Comparison of ENCODE assay signal across 19 cellular contexts in the genomic region with DNA sequence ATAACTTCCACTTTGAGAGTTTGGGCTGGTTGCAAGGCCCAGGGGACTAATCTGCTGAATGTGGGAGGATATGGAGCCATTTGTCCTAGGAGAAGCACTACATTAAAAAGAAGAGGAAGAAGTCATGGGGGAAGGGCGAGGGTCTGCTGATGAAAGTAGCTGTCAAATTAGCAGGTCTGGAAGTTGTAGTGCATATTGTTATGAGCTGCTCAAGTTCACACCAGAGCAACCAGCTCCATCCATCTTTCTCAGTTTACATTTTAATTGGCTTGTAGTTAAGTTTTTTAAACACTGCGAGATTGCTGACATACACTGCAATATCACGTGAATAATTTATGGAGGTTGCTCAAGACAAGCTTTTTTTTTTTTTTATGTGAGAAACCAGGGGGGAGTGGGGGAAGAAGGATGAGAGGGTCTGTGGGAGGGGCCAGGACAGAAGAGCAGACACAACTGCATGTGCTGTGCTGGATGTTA.
DNase-seq lines count a peak whose midpoint lies in the region; ATAC-seq lines count a peak whose summit lies in the region.
"Had no signal": no experiment of that assay in that cellular context is flagged by ENCODE, and none has a peak within 500 bp of the region (broad histone marks: within the 10 kb centered on the region; RNA-seq: fewer than 3 reads in every experiment).

No MANE protein-coding gene starts in this region.

- H3K4me3 ChIP-seq in BLaER1 (no peak overlapping the region), mesendoderm (ENCODE audit: low read length) (no peak overlapping the region)
- H3K4me3 ChIP-seq: HAP-1, Peyer's patch had no signal

- H3K36me3 Mint-ChIP-seq in activated naive CD8-positive, alpha-beta T cell treated with anti-CD3 and anti-CD28 coated beads for 36 hours, result no peaks in the 10 kb centered on the region

- no peaks in the 10 kb centered on the region for H3K27me3 Mint-ChIP-seq in activated naive CD8-positive, alpha-beta T cell treated with anti-CD3 and anti-CD28 coated beads for 36 hours
- H3K27me3 Mint-ChIP-seq: CD4-positive, alpha-beta T cell had no signal

- H3K4me3 Mint-ChIP-seq in activated naive CD8-positive, alpha-beta T cell treated with anti-CD3 and anti-CD28 coated beads for 36 hours, result no peak overlapping the region
- H3K4me3 Mint-ChIP-seq: CD4-positive, alpha-beta T cell had no signal

- no peak overlapping the region for H2BK5ac ChIP-seq in mesendoderm (ENCODE audit: low read length)

- no peaks in the 10 kb centered on the region for H3K79me1 ChIP-seq in mesendoderm (ENCODE audit: low read length)

- H3K18ac ChIP-seq in mesendoderm (ENCODE audit: low read length), result no peak overlapping the region

- H3K9me3 Mint-ChIP-seq in activated naive CD8-positive, alpha-beta T cell treated with anti-CD3 and anti-CD28 coated beads for 36 hours, result no peaks in the 10 kb centered on the region
- H3K9me3 Mint-ChIP-seq: CD4-positive, alpha-beta T cell had no signal

- H3K9ac ChIP-seq in BLaER1, result no peak overlapping the region
- no peak overlapping the region for H3K9ac ChIP-seq in mesendoderm (ENCODE audit: low read length)

- no peak overlapping the region for H3K27ac Mint-ChIP-seq in activated naive CD8-positive, alpha-beta T cell treated with anti-CD3 and anti-CD28 coated beads for 36 hours
- H3K27ac Mint-ChIP-seq: CD4-positive, alpha-beta T cell had no signal

- H2BK15ac ChIP-seq in mesendoderm (replicated peaks; ENCODE audit: low read depth), result no peak overlapping the region

- in situ Hi-C loops in KBM-7 (cut with MboI; ENCODE audit: low pct_unique_long_range_greater_than_20kb, low sequenced_read_pairs), result no loop called here

- no peak overlapping the region for H2BK120ac ChIP-seq in mesendoderm (ENCODE audit: low read depth, low read length)

- no peak overlapping the region for H4K8ac ChIP-seq in mesendoderm (ENCODE audit: low read depth, low read length)

- peak; percentile 21 for DNase-seq in KBM-7
- DNase-seq in NCI-H82 (lab: John Stamatoyannopoulos, UW), result peak; percentile 88
- peak; percentile 33 for DNase-seq in mesendoderm
- DNase-seq in activated naive CD8-positive, alpha-beta T cell treated with anti-CD3 and anti-CD28 coated beads for 36 hours, result no peak
- no peak for DNase-seq in NCI-H345 (lab: John Stamatoyannopoulos, UW)
- DNase-seq: AML-193; Calu3; CD4-positive, alpha-beta T cell; DND-41; GDM1; MV-4-11; NCI-H1694 treated with DMSO at 0.1 percent for 48 hours; NCI-H2227 treated with DMSO at 0.1 percent for 48 hours; NCI-H526; Peyer's patch; SHP77 treated with DMSO at 0.1 percent for 48 hours had no signal

- no CpG with 5 or more reads among the region's 3 CpGs for WGBS in mesendoderm (ENCODE audit: extremely low coverage, insufficient coverage, low lambda C conversion rate)

- H3K23ac ChIP-seq in mesendoderm (ENCODE audit: low read length), result no peak overlapping the region

- H3K36me3 ChIP-seq in BLaER1, result no peaks in the 10 kb centered on the region
- no peaks in the 10 kb centered on the region for H3K36me3 ChIP-seq in mesendoderm (ENCODE audit: control insufficient read depth, insufficient read depth, low read length)
- H3K36me3 ChIP-seq: HAP-1, Peyer's patch had no signal

- ATAC-seq in HG03196 (IDR thresholded peaks at IDR 0.05; ENCODE audit: unreplicated experiment), result no peak

- no peaks in the 10 kb centered on the region for H3K4me1 Mint-ChIP-seq in activated naive CD8-positive, alpha-beta T cell treated with anti-CD3 and anti-CD28 coated beads for 36 hours

- H4K20me1 ChIP-seq in BLaER1, result no peaks in the 10 kb centered on the region

- no peaks in the 10 kb centered on the region for H3K9me3 ChIP-seq in BLaER1
- H3K9me3 ChIP-seq: HAP-1, Peyer's patch had no signal

- H3K79me2 ChIP-seq in mesendoderm (ENCODE audit: control insufficient read depth, insufficient read depth, low read length), result no peaks in the 10 kb centered on the region

- H3K4me2 ChIP-seq in BLaER1, result peak overlapping the region; percentile 31
- H3K4me2 ChIP-seq in mesendoderm (ENCODE audit: low read length), result no peak overlapping the region

- H3K4ac ChIP-seq in mesendoderm (ENCODE audit: low read depth, low read length), result no peak overlapping the region

- H2AK5ac ChIP-seq in mesendoderm (ENCODE audit: low read length), result no peak overlapping the region

- no peaks in the 10 kb centered on the region for H3K27me3 ChIP-seq in BLaER1
- no peaks in the 10 kb centered on the region for H3K27me3 ChIP-seq in mesendoderm (ENCODE audit: insufficient read depth, low read length, poor library complexity)
- H3K27me3 ChIP-seq: Peyer's patch had no signal

- peaks cover 25% of the 10 kb centered on the region for H3K4me1 ChIP-seq in BLaER1
- H3K4me1 ChIP-seq in mesendoderm (ENCODE audit: control insufficient read depth, low read depth, low read length), result no peaks in the 10 kb centered on the region
- H3K4me1 ChIP-seq: HAP-1, Peyer's patch had no signal

- H3K56ac ChIP-seq in mesendoderm (ENCODE audit: low read length), result no peak overlapping the region

- H4K5ac ChIP-seq in mesendoderm (ENCODE audit: low read length), result no peak overlapping the region

- no peak overlapping the region for H3K27ac ChIP-seq in BLaER1
- no peak overlapping the region for H3K27ac ChIP-seq in mesendoderm (ENCODE audit: low read depth, low read length)
- H3K27ac ChIP-seq: Peyer's patch had no signal

Comparison
In these comparisons a context has a peak if more than half of its experiments do, and no peak if none do; other contexts are left out.
1. DNase-seq: peak in KBM-7 (single experiment), NCI-H82 (single experiment) and mesendoderm (single experiment); none in activated naive CD8-positive, alpha-beta T cell treated with anti-CD3 and anti-CD28 coated beads for 36 hours (single experiment) and NCI-H345 (single experiment).